15 cellular contexts compared by ENCODE assay signal in the genomic region with DNA sequence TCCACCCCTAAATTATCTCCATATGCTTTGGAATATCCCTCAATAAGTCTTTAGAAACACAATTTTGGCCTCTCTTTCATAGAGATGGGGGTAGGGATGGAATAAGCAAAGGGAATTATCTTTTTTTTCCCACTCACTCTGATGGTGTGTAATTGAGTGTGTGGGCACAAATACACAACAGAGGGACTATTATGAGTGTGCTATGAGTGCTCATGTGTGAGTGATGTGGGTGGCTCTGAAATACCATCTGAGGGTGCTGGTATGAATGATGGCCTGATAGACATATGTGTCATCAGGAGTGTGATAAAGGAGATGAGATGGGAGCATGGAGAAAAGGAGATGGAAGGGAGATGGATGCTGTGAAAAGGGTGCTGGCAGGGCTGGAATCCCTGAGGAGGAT.
"Had no signal": no experiment of that assay in that cellular context is flagged by ENCODE, and none has a peak within 500 bp of the region (broad histone marks: within the 10 kb centered on the region; RNA-seq: fewer than 3 reads in every experiment).

No MANE protein-coding gene starts in this region.

- H3K27ac Mint-ChIP-seq: nephron, T-helper 17 cell, WTC11 had no signal

- DNase-seq: activated CD8-positive, alpha-beta memory T cell treated with anti-CD3 and anti-CD28 coated beads, Interleukin-2, amount 50 U/mL, for 48 hours; activated gamma-delta T cell; effector memory CD4-positive, alpha-beta T cell; foreskin keratinocyte; head of caudate nucleus; mesendoderm; nucleus accumbens; right cardiac atrium; SHP77 treated with DMSO at 0.1 percent for 48 hours; small intestine; T-helper 17 cell had no signal

- H3K4me3 Mint-ChIP-seq: dendritic cell treated with granulocyte-macrophage colony-stimulating factor and Interleukin-4, amounts not matched to agents 40 ng/mL and 50 ng/mL, for 4 days; nephron; T-helper 17 cell; WTC11 had no signal

- H3K27me3 ChIP-seq: foreskin keratinocyte had no signal

- ATAC-seq: foreskin keratinocyte, right cardiac atrium, SK-N-SH treated with all-trans-retinoic acid at 6 μM for 48 hours, T-helper 17 cell, WTC11 had no signal

- H3K4me1 Mint-ChIP-seq: nephron, WTC11 had no signal

- H3K9me3 Mint-ChIP-seq: dendritic cell treated with granulocyte-macrophage colony-stimulating factor and Interleukin-4, amounts not matched to agents 40 ng/mL and 50 ng/mL, for 4 days; nephron; WTC11 had no signal

- H3K27me3 Mint-ChIP-seq: dendritic cell treated with granulocyte-macrophage colony-stimulating factor and Interleukin-4, amounts not matched to agents 40 ng/mL and 50 ng/mL, for 4 days; T-helper 17 cell had no signal

- H3K27ac ChIP-seq: foreskin keratinocyte had no signal
